Comparison of ENCODE assay signal across 8 cellular contexts in the genomic region with DNA sequence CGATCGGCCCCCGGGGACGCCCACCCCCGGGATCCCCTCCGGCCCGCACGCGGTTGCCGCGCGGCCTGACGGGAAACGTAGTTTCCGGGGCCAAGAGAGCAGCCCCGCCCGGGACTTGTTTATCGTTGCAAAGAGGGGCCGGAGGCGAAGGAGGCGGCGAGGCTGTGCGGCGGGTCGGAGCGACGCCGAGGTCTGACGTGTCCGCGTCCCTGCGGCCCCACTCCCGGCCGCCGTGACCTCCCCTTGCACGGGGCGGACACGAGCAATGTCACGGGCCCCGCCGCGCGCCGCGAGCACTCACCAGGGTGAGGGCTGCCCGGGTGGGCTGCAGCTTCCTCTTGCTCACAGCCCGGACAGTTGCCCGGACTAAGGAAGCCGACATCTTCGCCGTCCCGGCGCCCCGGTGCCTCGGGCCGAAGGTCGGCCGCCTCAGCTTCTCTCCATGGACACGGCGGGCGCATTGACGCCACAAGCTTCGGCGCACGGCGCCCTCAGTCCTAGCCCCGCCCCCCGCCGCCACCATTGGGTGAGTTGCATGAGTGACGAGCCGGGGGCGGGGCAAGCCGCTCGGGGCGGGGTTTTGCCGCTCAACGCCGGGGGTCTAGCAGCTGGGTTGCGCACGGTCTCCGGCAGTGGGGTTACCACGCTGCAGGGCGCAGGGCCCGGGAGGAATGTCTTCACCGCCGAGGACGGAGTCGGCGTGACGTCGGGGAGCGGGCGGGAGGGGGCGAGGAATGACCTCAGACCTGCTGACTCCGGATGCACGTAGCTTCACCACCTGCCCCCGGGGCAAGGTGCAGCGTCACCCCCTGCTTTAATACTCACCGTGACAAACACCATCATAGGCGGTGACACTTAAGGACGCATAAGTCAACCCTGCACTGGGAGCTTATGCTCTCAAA. TPM values are rescaled to one million over a fixed set of nuclear protein-coding genes. Genes with fewer than 3 reads are reported as not detected.
DNase-seq lines count a peak whose midpoint lies in the region; ATAC-seq and TF ChIP-seq lines count a peak whose summit lies in the region.

Gene ISCA1 (minus strand): TSS at position 462 of the 902 bp plus-strand sequence. CDS start 80 bp downstream, at position 382.

- no TSS peak for BruUV-seq in Calu3 (replicated peaks; lab: Mats Ljungman, UMichigan)

- H3K9me3 Mint-ChIP-seq in Calu3 (ENCODE audit: low read depth, unreplicated experiment), result no peaks in the 10 kb centered on the region
- no peaks in the 10 kb centered on the region for H3K9me3 Mint-ChIP-seq in endodermal cell

- intact Hi-C loops in Calu3 (cut with micrococcal nuclease; ENCODE audit: unreplicated experiment), result no loop called here

- H3K27me3 ChIP-seq in HUES48 (ENCODE audit: control insufficient read depth, insufficient read depth, low read length), result 0 out of 2 replicates have a peak, but pooled peaks cover 3% of the 10 kb centered on the region
- peaks cover 4% of the 10 kb centered on the region for H3K27me3 ChIP-seq in NT2/D1 (ENCODE audit: insufficient read depth, insufficient read length)
- H3K27me3 ChIP-seq in endodermal cell (ENCODE audit: control insufficient read depth, insufficient read depth, low read length, poor library complexity, severe bottlenecking), result no peaks in the 10 kb centered on the region

- H3K27me3 Mint-ChIP-seq in Calu3 (ENCODE audit: unreplicated experiment), result no peaks in the 10 kb centered on the region
- H3K27me3 Mint-ChIP-seq in endodermal cell (ENCODE audit: insufficient read depth), result peaks cover 8% of the 10 kb centered on the region

- H3K27ac ChIP-seq in HUES48 (ENCODE audit: low read depth, low read length) (peak within 1 kb of the TSS; percentile 98), endodermal cell (ENCODE audit: low read depth, low read length) (peak within 1 kb of the TSS; percentile 98), mesodermal cell (ENCODE audit: low read depth, low read length, severe bottlenecking) (peak within 1 kb of the TSS; percentile 98)

- H3K4me1 Mint-ChIP-seq in Calu3 (ENCODE audit: low read depth, unreplicated experiment) (peaks cover 19% of the 10 kb centered on the region), endodermal cell (peaks cover 28% of the 10 kb centered on the region)

- H3K27ac Mint-ChIP-seq in Calu3 (ENCODE audit: unreplicated experiment) (peak within 1 kb of the TSS; percentile 40), endodermal cell (peak within 1 kb of the TSS; percentile 98)

- CTCF ChIA-PET in Calu3 (lab: Charles Lee), result interaction anchor here (0.5 to 0.8 kb wide), 3 partner anchors 10 to 1196 kb away, joined by 3 to 5 read pairs (median 3); no protein-coding TSS in a partner anchor

- TF ChIP-seq CTCF in Calu3 (IDR thresholded peaks at IDR 0.05; ENCODE audit: unreplicated experiment) (no peak), endodermal cell (conservative IDR thresholded peaks at IDR 0.05) (no peak)

- DNase-seq in Calu3 (peak; percentile 93), NT2/D1 (ENCODE audit: low read depth, low spot score) (peak; percentile 94), endodermal cell (peak; percentile 99)
- peak; percentile 93 for DNase-seq in activated CD8-positive, alpha-beta memory T cell treated with anti-CD3 and anti-CD28 coated beads, Interleukin-2, amount 50 U/mL, for 24 hours (ENCODE audit: extremely low read depth)
- DNase-seq in stimulated activated CD8-positive, alpha-beta memory T cell treated with anti-CD3 and anti-CD28 coated beads, Interleukin-15, amount 100 ng/mL, for 4 hours (ENCODE audit: low read depth in 2 of 2), result peak; percentile 95 to 96

- H3K4me3 Mint-ChIP-seq in Calu3 (ENCODE audit: low read depth, unreplicated experiment), result peak within 1 kb of the TSS; percentile 69
- H3K4me3 Mint-ChIP-seq in endodermal cell, result peak within 1 kb of the TSS; percentile 89

- H3K9me3 ChIP-seq in HUES48 (ENCODE audit: control insufficient read depth, insufficient read depth, low read length) (no peaks in the 10 kb centered on the region), NT2/D1 (ENCODE audit: insufficient read depth, low read length) (no peaks in the 10 kb centered on the region), endodermal cell (ENCODE audit: control insufficient read depth, low read length) (no peaks in the 10 kb centered on the region), mesodermal cell (ENCODE audit: control insufficient read depth, low read length) (no peaks in the 10 kb centered on the region)

- H3K36me3 Mint-ChIP-seq in Calu3 (ENCODE audit: insufficient read depth, unreplicated experiment) (peaks cover 23% of the 10 kb centered on the region), endodermal cell (ENCODE audit: low read depth) (peaks cover 3% of the 10 kb centered on the region)

- H3K4me3 ChIP-seq in HUES48 (ENCODE audit: low read depth, low read length) (peak within 1 kb of the TSS; percentile 97), NT2/D1 (ENCODE audit: insufficient read length, low read depth) (peak within 1 kb of the TSS; percentile 97), endodermal cell (ENCODE audit: low read length) (peak within 1 kb of the TSS; percentile 93), mesodermal cell (ENCODE audit: extremely low read depth, insufficient read depth, low read length, poor library complexity, severe bottlenecking) (peak within 1 kb of the TSS; percentile 88)

- peak; percentile 76 for ATAC-seq in GM21423 (IDR thresholded peaks at IDR 0.05; ENCODE audit: unreplicated experiment)

- H3K36me3 ChIP-seq in HUES48 (ENCODE audit: control insufficient read depth, insufficient read depth, low read length), result peaks cover 24% of the 10 kb centered on the region
- H3K36me3 ChIP-seq in NT2/D1 (ENCODE audit: insufficient read depth, insufficient read length, low read length), result peaks cover 24% of the 10 kb centered on the region
- H3K36me3 ChIP-seq in endodermal cell (ENCODE audit: control insufficient read depth, insufficient read depth, low read length), result peaks cover 6% of the 10 kb centered on the region
- peaks cover 21% of the 10 kb centered on the region for H3K36me3 ChIP-seq in mesodermal cell (ENCODE audit: control insufficient read depth, insufficient read depth, low read length)

- H3K4me1 ChIP-seq in HUES48 (ENCODE audit: control insufficient read depth, insufficient read depth, low read length) (peaks cover 22% of the 10 kb centered on the region), NT2/D1 (ENCODE audit: insufficient read depth, insufficient read length) (peaks cover 5% of the 10 kb centered on the region), endodermal cell (ENCODE audit: control insufficient read depth, insufficient read depth, low read length) (peaks cover 13% of the 10 kb centered on the region), mesodermal cell (ENCODE audit: control insufficient read depth, insufficient read depth, low read length, poor library complexity, severe bottlenecking) (peaks cover 16% of the 10 kb centered on the region)

- WGBS in endodermal cell (ENCODE audit: insufficient coverage in 1 of 2, insufficient read length in 1 of 2), 2 experiments, result 0% methylated on average over 57 to 101 of the region's 101 CpGs
- WGBS in mesodermal cell (ENCODE audit: insufficient coverage in 2 of 2), 2 experiments, result 0% methylated on average over 67 to 91 of the region's 101 CpGs

- peak within 1 kb of the TSS; percentile 95 for H3K9ac ChIP-seq in HUES48 (ENCODE audit: low read depth, low read length)
- peak within 1 kb of the TSS; percentile 94 for H3K9ac ChIP-seq in NT2/D1 (ENCODE audit: insufficient read length, low read depth)
- peak within 1 kb of the TSS; percentile 95 for H3K9ac ChIP-seq in endodermal cell (ENCODE audit: extremely low read depth, low read length, poor library complexity, severe bottlenecking)

RNA-seq across cellular contexts. Expression of gene ISCA1, which starts in this region (rescaled TPM):
- total RNA-seq in Calu3 (2022), result 12.5 TPM in 2 replicates
- 10 to 100 TPM; 29.6 to 33.7 TPM for total RNA-seq in endodermal cell
- polyA plus RNA-seq in endodermal cell (2013, experiment 1 of 2), result 40.6 TPM
- polyA plus RNA-seq in endodermal cell (2013, experiment 2 of 2), result 35.8 TPM
- 34.9 TPM for polyA plus RNA-seq in mesodermal cell (2013, experiment 1 of 2)
- 31.5 TPM for polyA plus RNA-seq in mesodermal cell (2013, experiment 2 of 2)

Comparison
In these comparisons a context has a peak if more than half of its experiments do, and no peak if none do; other contexts are left out.
1. Peak in every context shown above with its lines: DNase-seq, ATAC-seq, H3K4me3 ChIP-seq and H3K27ac ChIP-seq.